In the genomic region with DNA sequence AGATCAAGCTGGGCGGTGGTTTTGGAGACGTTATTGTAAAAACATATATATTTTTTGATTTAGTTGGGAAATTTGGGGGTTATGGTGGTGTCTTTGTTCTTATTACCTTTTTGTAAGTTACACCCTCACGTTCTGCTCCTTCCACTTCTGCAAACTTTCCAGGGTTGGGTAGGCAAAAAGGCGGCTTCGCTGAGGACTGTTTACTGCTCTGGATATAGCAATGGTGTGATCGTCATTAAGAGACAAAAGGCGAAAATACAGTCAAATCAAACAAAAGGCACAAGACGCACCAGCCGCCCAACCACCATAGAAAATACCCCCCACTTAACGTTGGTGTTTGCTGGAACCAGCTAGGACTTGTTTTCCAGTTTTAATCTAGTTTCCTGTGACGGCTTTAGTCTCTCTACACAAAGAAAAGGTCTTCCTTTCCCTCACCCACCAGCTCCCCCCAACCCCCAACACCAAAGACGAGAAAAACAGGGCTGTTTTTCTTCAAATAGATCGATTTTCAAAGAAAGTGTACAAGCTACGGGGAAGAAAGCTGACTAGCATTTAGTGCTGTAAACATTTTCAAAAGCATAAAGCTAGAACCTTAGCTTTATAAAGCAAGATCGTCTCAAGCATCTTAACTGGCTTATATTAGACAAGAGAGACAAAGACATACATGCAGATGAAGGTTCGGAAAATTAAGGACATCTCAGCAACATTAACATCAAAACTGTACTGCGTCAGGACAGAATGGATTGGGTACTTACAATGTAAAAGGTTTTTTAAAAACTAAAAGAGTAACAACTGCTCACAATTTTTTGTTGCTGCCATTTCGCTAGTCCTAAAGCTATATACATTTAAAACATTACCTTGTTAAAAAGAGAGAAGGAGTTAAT, we compare ENCODE assay signal across 9 cellular contexts. TPM values are rescaled to one million over a fixed set of nuclear protein-coding genes. Genes with fewer than 3 reads are reported as not detected.
DNase-seq lines count a peak whose midpoint lies in the region; ATAC-seq and TF ChIP-seq lines count a peak whose summit lies in the region.
"Had no signal": no experiment of that assay in that cellular context is flagged by ENCODE, and none has a peak within 500 bp of the region (broad histone marks: within the 10 kb centered on the region; RNA-seq: fewer than 3 reads in every experiment).

No MANE protein-coding gene starts in this region.

- no TSS peak for BruUV-seq in PC-9 (replicated peaks; lab: Mats Ljungman, UMichigan)

- H3K14ac ChIP-seq in H9 (ENCODE audit: insufficient read depth, low read length), result peak overlapping the region; percentile 97; the same call in 1 of the 2 replicates

- H3K4me1 ChIP-seq in H9 (ENCODE audit: insufficient read depth, low read length) (peaks cover 6% of the 10 kb centered on the region; the same call in 1 of the 2 replicates), PC-9 (replicated peaks; ENCODE audit: insufficient read depth) (peaks cover 37% of the 10 kb centered on the region), spleen (peaks cover 33 to 71% (median 50%) of the 10 kb centered on the region in 6 donors)

- in situ Hi-C loops in astrocyte of the cerebellum (cut with HindIII; ENCODE audit: low sequenced_read_pairs), result no loop called here

- H3K56ac ChIP-seq in H9 (ENCODE audit: insufficient read length, low read depth, low read length), result peak overlapping the region; percentile 98

- H3K79me2 ChIP-seq in H9 (ENCODE audit: insufficient read depth, low read length) (no peaks in the 10 kb centered on the region; the same call in 1 of the 2 replicates), PC-9 (ENCODE audit: low read depth) (peaks cover 63% of the 10 kb centered on the region)

- H2BK15ac ChIP-seq in H9 (ENCODE audit: low read depth, low read length), result no peak overlapping the region

- 100% methylated on average over 1 of the region's 18 CpGs for WGBS in H9 (ENCODE audit: extremely low coverage, insufficient read length, low lambda C conversion rate)
- WGBS in spleen, 5 donors, result 1 to 2% (median 1%) methylated on average over 18 of the region's 18 CpGs

- H2BK12ac ChIP-seq in H9 (ENCODE audit: insufficient read length, low read depth, low read length), result peak overlapping the region; percentile 78

- peak overlapping the region; percentile 99 for H4K5ac ChIP-seq in H9 (ENCODE audit: insufficient read length, low read depth, low read length)

- peak overlapping the region; percentile 82 to 83 for H3K4me3 Mint-ChIP-seq in H9
- H3K4me3 Mint-ChIP-seq in immature natural killer cell, result peak overlapping the region; percentile 90 to 95 (median 92)

- peak overlapping the region; percentile 100 for H4K91ac ChIP-seq in H9 (ENCODE audit: insufficient read length, low read depth, low read length)

- no peaks in the 10 kb centered on the region for H3K9me3 Mint-ChIP-seq in H9
- H3K9me3 Mint-ChIP-seq in immature natural killer cell, result no peaks in the 10 kb centered on the region

- H3K4me2 ChIP-seq in H9 (ENCODE audit: insufficient read depth, insufficient read length, low read length) (peak overlapping the region; percentile 98), PC-9 (peak overlapping the region; percentile 100)

- no peaks in the 10 kb centered on the region for H3K36me3 ChIP-seq in PC-9 (ENCODE audit: low read depth)
- H3K36me3 ChIP-seq in spleen, result peaks cover 0 to 34% (median 7%) of the 10 kb centered on the region in 6 donors

- H3K27ac Mint-ChIP-seq in H9 (peak overlapping the region; percentile 98 to 100 (median 100)), immature natural killer cell (peak overlapping the region; percentile 94 to 98 (median 96))

- H3K9me3 ChIP-seq in AG04450 (ENCODE audit: control insufficient read depth, insufficient read depth, low read length), result no peaks in the 10 kb centered on the region; the same call in 1 of the 2 replicates
- no peaks in the 10 kb centered on the region for H3K9me3 ChIP-seq in H9 (ENCODE audit: control insufficient read depth, low read depth, low read length)
- H3K9me3 ChIP-seq in PC-9 (ENCODE audit: insufficient read depth, low read depth), result no peaks in the 10 kb centered on the region
- H3K9me3 ChIP-seq in spleen, result no peaks in the 10 kb centered on the region

- peak overlapping the region; percentile 100 for H3K9ac ChIP-seq in H9 (ENCODE audit: extremely low read depth, insufficient read length, low read length)

- H3F3A ChIP-seq in PC-9 (ENCODE audit: insufficient read depth, low read depth), result peaks cover 54% of the 10 kb centered on the region

- peak overlapping the region; percentile 84 for H3T11ph ChIP-seq in H9 (ENCODE audit: low read length)

- H3K4me3 ChIP-seq in AG04450 (ENCODE audit: low read depth, low read length) (peak overlapping the region; percentile 73), PC-9 (peak overlapping the region; percentile 83), astrocyte of the cerebellum (ENCODE audit: low read depth, low read length) (peak overlapping the region; percentile 78), spleen (peak overlapping the region; percentile 66 to 92 (median 72))

- H3K27ac ChIP-seq in AG04450 (ENCODE audit: low read depth, low read length) (peak overlapping the region; percentile 99), H9 (ENCODE audit: insufficient read length, low read depth, low read length) (peak overlapping the region; percentile 99), PC-9 (peak overlapping the region; percentile 100), spleen (peak overlapping the region; percentile 99 to 100 (median 100))

- TF ChIP-seq CTCF in AG04450 (IDR thresholded peaks at IDR 0.05; ENCODE audit: low read depth, low read length) (no peak), H9 (conservative IDR thresholded peaks at IDR 0.05) (no peak), PC-9 (conservative IDR thresholded peaks at IDR 0.05) (no peak), astrocyte of the cerebellum (IDR thresholded peaks at IDR 0.05; ENCODE audit: low read depth, low read length, missing control alignments) (no peak), spleen (IDR thresholded peaks at IDR 0.05 in 8 of 11, conservative IDR thresholded peaks at IDR 0.05 in 3 of 11) (no peak), GM10248 (IDR thresholded peaks at IDR 0.05; ENCODE audit: control extremely low read depth, extremely low read depth, low read depth, missing control alignments) (no peak)

- H4K8ac ChIP-seq in H9 (replicated peaks; ENCODE audit: insufficient read length, low read depth, low read length), result peak overlapping the region; percentile 100

- no peaks in the 10 kb centered on the region for H3K9me2 ChIP-seq in PC-9 (ENCODE audit: insufficient read depth)

- intact Hi-C loops in PC-9 (cut with micrococcal nuclease; ENCODE audit: unreplicated experiment), result no loop called here
- intact Hi-C loops in spleen (cut with DNase I; ENCODE audit: low total_unique reads), result no loop called here

- H2BK20ac ChIP-seq in H9 (ENCODE audit: low read depth, low read length, poor library complexity, severe bottlenecking), result no peak overlapping the region

- peaks cover 27% of the 10 kb centered on the region for H3K23me2 ChIP-seq in H9 (ENCODE audit: insufficient read length, low read depth, low read length, poor library complexity, severe bottlenecking)

- peak overlapping the region; percentile 95 for H3K23ac ChIP-seq in H9 (ENCODE audit: insufficient read length, low read depth, low read length)

- CTCF ChIA-PET in AG04450 (lab: Charles Lee), result interaction anchor here (1.0 to 3.0 kb wide), 3 partner anchors 8 to 249 kb away, joined by 3 to 15 read pairs (median 10); partner anchors contain the start of gene RHOF
- CTCF ChIA-PET in PC-9 (lab: Charles Lee), result no interaction called here
- CTCF ChIA-PET in GM10248 (lab: Yijun Ruan, JAX), result interaction anchor here (1.1 to 14.7 kb wide), 5 partner anchors 7 to 85 kb away, joined by 3 to 565 read pairs (median 55); partner anchors contain the start of gene RHOF

- DNase-seq in AG04450 (ENCODE audit: low read depth, low spot score) (no peak), H9 (peak; percentile 32), PC-9 (no peak), astrocyte of the cerebellum (ENCODE audit: low read depth) (no peak), immature natural killer cell (peak; percentile 45 to 60 (median 52)), spleen (peak; percentile 72), GM10248 (ENCODE audit: extremely low spot score) (no peak)

- H2AFZ ChIP-seq in H9 (ENCODE audit: low read length) (no peak overlapping the region), PC-9 (no peak overlapping the region)

- H3K79me1 ChIP-seq in H9 (ENCODE audit: insufficient read depth, low read depth, low read length, poor library complexity, severe bottlenecking), result no peaks in the 10 kb centered on the region

- peak overlapping the region; percentile 97 for H2BK5ac ChIP-seq in H9 (ENCODE audit: insufficient read length, low read length)

- H3K18ac ChIP-seq in H9 (ENCODE audit: insufficient read length, low read depth, low read length), result peak overlapping the region; percentile 96

- TF ChIP-seq POLR2A in spleen (IDR thresholded peaks at IDR 0.05), result peak in 1 of 3 donors; percentile 19

- no peaks in the 10 kb centered on the region for H4K20me1 ChIP-seq in H9 (ENCODE audit: control insufficient read depth, insufficient read depth, insufficient read length)
- H4K20me1 ChIP-seq in PC-9 (ENCODE audit: insufficient read depth), result no peaks in the 10 kb centered on the region; the same call in 1 of the 2 replicates

- peak overlapping the region; percentile 98 for H3K4ac ChIP-seq in H9 (ENCODE audit: low read depth, low read length)

- H2BK120ac ChIP-seq in H9 (ENCODE audit: low read depth, low read length, poor library complexity, severe bottlenecking), result peak overlapping the region; percentile 42

- POLR2A ChIA-PET in AG04450 (lab: Yijun Ruan, JAX) (interaction anchor here (0.6 to 6.1 kb wide), 8 partner anchors 9 to 1619 kb away, joined by 3 to 58 read pairs (median 4); partner anchors contain the start of gene PSMD9), PC-9 (lab: Charles Lee; ENCODE audit: unreplicated experiment) (interaction anchor here (0.6 to 0.8 kb wide), 3 partner anchors 21 to 115 kb away, joined by 3 to 10 read pairs (median 4); no protein-coding TSS in a partner anchor), GM10248 (lab: Yijun Ruan, JAX) (interaction anchor here (0.7 to 2.5 kb wide), 3 partner anchors 9 to 115 kb away, joined by 3 to 14 read pairs (median 4); no protein-coding TSS in a partner anchor)

- H2AK5ac ChIP-seq in H9 (ENCODE audit: insufficient read length, low read length), result peak overlapping the region; percentile 98

- H3K4me1 Mint-ChIP-seq in H9 (peaks cover 47 to 50% of the 10 kb centered on the region in 2 experiments), immature natural killer cell (peaks cover 53 to 64% of the 10 kb centered on the region in 2 donors)

- ATAC-seq in HG02973 (IDR thresholded peaks at IDR 0.05; ENCODE audit: unreplicated experiment), result no peak

- no peaks in the 10 kb centered on the region; the same call in 1 of the 2 replicates for H3K27me3 Mint-ChIP-seq in H9 (ENCODE audit: low read depth)
- H3K27me3 Mint-ChIP-seq in immature natural killer cell (ENCODE audit: low read depth in 3 of 3), result peaks cover 16 to 40% (median 24%) of the 10 kb centered on the region in 3 donors

- H3K27me3 ChIP-seq in AG04450 (ENCODE audit: control insufficient read depth, insufficient read depth, low read length) (no peaks in the 10 kb centered on the region), H9 (ENCODE audit: insufficient read depth, low read length) (no peaks in the 10 kb centered on the region), PC-9 (ENCODE audit: insufficient read depth, low read depth) (no peaks in the 10 kb centered on the region), spleen (replicated peaks in 1 of 7) (no peaks in the 10 kb centered on the region)

- H3K36me3 Mint-ChIP-seq in H9 (ENCODE audit: insufficient read depth in 1 of 3, low read depth in 3 of 3) (peaks cover 20 to 34% (median 31%) of the 10 kb centered on the region in 3 experiments), immature natural killer cell (peaks cover 3 to 4% (median 3%) of the 10 kb centered on the region in 3 donors)

RNA-seq across cellular contexts. Expression of gene SETD1B, which starts 2.0 kb away (rescaled TPM):
- polyA plus RNA-seq in AG04450 (2011; rRNA removed) (1.1 and 1.6 TPM in 2 replicates), immature natural killer cell (1 to 10 TPM in 1 of 3 donors, under 1 TPM in 1, not detected in 1; 0.56 to 2.3 TPM), spleen (10 to 100 TPM in 1 of 3 donors, 1 to 10 TPM in 2; 3.3 to 11.9 (median 5.3) TPM)
- 3.4 and 3.5 TPM in 2 replicates for polyA minus RNA-seq in AG04450 (2011; rRNA and poly(A)+ RNA removed)
- total RNA-seq in H9 (2021) (38.2 and 40.4 TPM in 2 replicates), PC-9 (2021) (16.4 and 22.6 TPM in 2 replicates), spleen (10 to 100 TPM; 19.9 to 37.7 (median 31.8) TPM)

RNA-seq across cellular contexts. Expression of gene RHOF, which starts 8.4 kb away (rescaled TPM):
- polyA plus RNA-seq in AG04450 (2011; rRNA removed) (5.3 TPM in 2 replicates), immature natural killer cell (100 to 1,000 TPM in 2 of 3 donors, 10 to 100 TPM in 1; 97.6 to 183 (median 128) TPM), spleen (10 to 100 TPM; 18.4 to 29.4 (median 20.3) TPM)
- 10.3 and 14.6 TPM in 2 replicates for polyA minus RNA-seq in AG04450 (2011; rRNA and poly(A)+ RNA removed)
- total RNA-seq in H9 (2021) (29.1 and 29.3 TPM in 2 replicates), PC-9 (2021) (132 and 179 TPM in 2 replicates), spleen (10 to 100 TPM; 45.2 to 71.7 (median 54.6) TPM)

RNA-seq across cellular contexts. Expression of gene HPD, which starts 56.8 kb away (rescaled TPM):
- polyA plus RNA-seq in AG04450 (2011; rRNA removed), result 0.05 TPM in 1 of 2 replicates, not detected in the other
- polyA minus RNA-seq in AG04450 (2011; rRNA and poly(A)+ RNA removed), result not detected in 2 replicates
- total RNA-seq in H9 (2021), result 0.22 TPM in 1 of 2 replicates, not detected in the other
- 0.35 and 0.92 TPM in 2 replicates for total RNA-seq in PC-9 (2021)
- polyA plus RNA-seq in immature natural killer cell, result not detected
- 1 to 10 TPM in 4 of 7 donors, under 1 TPM in 2, not detected in 1; 0.57 to 2.8 (median 1.7) TPM for total RNA-seq in spleen
- polyA plus RNA-seq in spleen, result 1 to 10 TPM in 1 of 3 donors, under 1 TPM in 2; 0.78 to 1.5 (median 0.86) TPM
- total RNA-seq: pulmonary artery endothelial cell had no signal

Comparison
In these comparisons a context has a peak if more than half of its experiments do, and no peak if none do; other contexts are left out.
1. DNase-seq: peak in H9 (single experiment), immature natural killer cell (3 of 3) and spleen (single experiment); none in AG04450 (single experiment), PC-9 (0 of 2), astrocyte of the cerebellum (single experiment) and GM10248 (single experiment).
2. Peak in every context shown above with its lines, with median percentiles within 50 percentile points of each other: H3K27ac ChIP-seq and H3K4me3 ChIP-seq.